Comparison of ENCODE assay signal across 16 cellular contexts in genomic region chr1:201724039-201724759, GRCh38.
DNase-seq lines count a peak whose midpoint lies in the region; ATAC-seq, FAIRE-seq and TF ChIP-seq lines count a peak whose summit lies in the region.
"Had no signal": no experiment of that assay in that cellular context is flagged by ENCODE, and none has a peak within 500 bp of the region (broad histone marks: within the 10 kb centered on the region; RNA-seq: fewer than 3 reads in every experiment).

No MANE protein-coding gene starts in this region.

- peaks cover 19% of the 10 kb centered on the region for H3K36me3 ChIP-seq in astrocyte (ENCODE audit: insufficient read depth, low read length)
- H3K36me3 ChIP-seq in left ventricle myocardium inferior, result peaks cover under 1% of the 10 kb centered on the region
- H3K36me3 ChIP-seq in prostate gland, result no peaks in the 10 kb centered on the region
- H3K36me3 ChIP-seq in upper lobe of right lung, result no peaks in the 10 kb centered on the region
- H3K36me3 ChIP-seq in endodermal cell (ENCODE audit: control insufficient read depth, insufficient read depth, low read length), result no peaks in the 10 kb centered on the region

- no peaks in the 10 kb centered on the region for H3K27me3 ChIP-seq in astrocyte (ENCODE audit: insufficient read depth, low read length)
- H3K27me3 ChIP-seq in left ventricle myocardium inferior (ENCODE audit: low read depth), result no peaks in the 10 kb centered on the region
- no peaks in the 10 kb centered on the region for H3K27me3 ChIP-seq in prostate gland (replicated peaks; ENCODE audit: insufficient read depth)
- no peaks in the 10 kb centered on the region for H3K27me3 ChIP-seq in upper lobe of right lung
- no peaks in the 10 kb centered on the region for H3K27me3 ChIP-seq in endodermal cell (ENCODE audit: control insufficient read depth, insufficient read depth, low read length, poor library complexity, severe bottlenecking)

- H3K4me1 Mint-ChIP-seq in astrocyte (ENCODE audit: low read depth, unreplicated experiment), result peaks cover 53% of the 10 kb centered on the region
- peaks cover 44% of the 10 kb centered on the region for H3K4me1 Mint-ChIP-seq in endodermal cell

- H3K9me3 ChIP-seq in astrocyte (ENCODE audit: insufficient read depth, low read depth, low read length) (no peaks in the 10 kb centered on the region), left ventricle myocardium inferior (replicated peaks) (no peaks in the 10 kb centered on the region), prostate gland (no peaks in the 10 kb centered on the region), upper lobe of right lung (no peaks in the 10 kb centered on the region), endodermal cell (ENCODE audit: control insufficient read depth, low read length) (no peaks in the 10 kb centered on the region)

- peaks cover 57% of the 10 kb centered on the region for H3K4me1 ChIP-seq in astrocyte (ENCODE audit: insufficient read depth, low read length)
- H3K4me1 ChIP-seq in left ventricle myocardium inferior, result peaks cover 100% of the 10 kb centered on the region
- H3K4me1 ChIP-seq in prostate gland (replicated peaks), result no peaks in the 10 kb centered on the region
- H3K4me1 ChIP-seq in upper lobe of right lung, result peaks cover 45% of the 10 kb centered on the region
- peaks cover 18% of the 10 kb centered on the region for H3K4me1 ChIP-seq in endodermal cell (ENCODE audit: control insufficient read depth, insufficient read depth, low read length)

- peak overlapping the region; percentile 14 for H3K9ac ChIP-seq in astrocyte (ENCODE audit: low read length)
- no peak overlapping the region for H3K9ac ChIP-seq in endodermal cell (ENCODE audit: extremely low read depth, low read length, poor library complexity, severe bottlenecking)

- H3K4me3 Mint-ChIP-seq in astrocyte (ENCODE audit: unreplicated experiment), result no peak overlapping the region
- H3K4me3 Mint-ChIP-seq in endodermal cell, result no peak overlapping the region

- peaks cover 94% of the 10 kb centered on the region for H3K79me2 ChIP-seq in astrocyte (ENCODE audit: insufficient read depth, low read length)

- H2AFZ ChIP-seq in astrocyte (ENCODE audit: low read depth, low read length), result no peak overlapping the region

- TF ChIP-seq CTCF in astrocyte (IDR thresholded peaks at IDR 0.05; ENCODE audit: insufficient read depth, low read depth, low read length) (no peak), left ventricle myocardium inferior (IDR thresholded peaks at IDR 0.05; ENCODE audit: borderline replicate concordance) (no peak), prostate gland (IDR thresholded peaks at IDR 0.05) (no peak), upper lobe of right lung (IDR thresholded peaks at IDR 0.05) (no peak), endodermal cell (conservative IDR thresholded peaks at IDR 0.05) (no peak)

- no peaks in the 10 kb centered on the region for H3K27me3 Mint-ChIP-seq in astrocyte (ENCODE audit: low read depth, unreplicated experiment)
- H3K27me3 Mint-ChIP-seq in endodermal cell (ENCODE audit: insufficient read depth), result peaks cover 1% of the 10 kb centered on the region

- no peak for TF ChIP-seq POLR2A in prostate gland (IDR thresholded peaks at IDR 0.05)

- H3K9me3 Mint-ChIP-seq in astrocyte (ENCODE audit: unreplicated experiment), result no peaks in the 10 kb centered on the region
- no peaks in the 10 kb centered on the region for H3K9me3 Mint-ChIP-seq in endodermal cell

- no peak for DNase-seq in astrocyte (ENCODE audit: low read depth)
- DNase-seq in left ventricle myocardium inferior, result peak; percentile 34
- no peak for DNase-seq in prostate gland (ENCODE audit: low spot score)
- DNase-seq in upper lobe of right lung, result no peak
- DNase-seq in endodermal cell, result no peak
- DNase-seq: amniotic stem cell; effector CD8-positive, alpha-beta T cell; GOT3; kidney glomerular epithelial cell; NCI-H1930; NCI-H748 treated with DMSO at 0.1 percent for 48 hours; occipital lobe; T-helper 2 cell had no signal

- peak overlapping the region; percentile 5 for H3K4me2 ChIP-seq in astrocyte (ENCODE audit: low read length)

- H3K36me3 Mint-ChIP-seq in astrocyte (ENCODE audit: low read depth, unreplicated experiment) (peaks cover 13% of the 10 kb centered on the region), endodermal cell (ENCODE audit: low read depth) (peaks cover 1% of the 10 kb centered on the region)

- H3K27ac ChIP-seq in astrocyte (ENCODE audit: low read depth, low read length), result no peak overlapping the region
- peak overlapping the region; percentile 87 for H3K27ac ChIP-seq in left ventricle myocardium inferior (replicated peaks)
- H3K27ac ChIP-seq in prostate gland, result peak overlapping the region; percentile 9 to 20
- peak overlapping the region; percentile 42 for H3K27ac ChIP-seq in upper lobe of right lung
- no peak overlapping the region for H3K27ac ChIP-seq in endodermal cell (ENCODE audit: low read depth, low read length)
- H3K27ac ChIP-seq: HL-60 had no signal

- no peak overlapping the region for H3K4me3 ChIP-seq in astrocyte (ENCODE audit: insufficient read depth, low read depth, low read length)
- no peak overlapping the region for H3K4me3 ChIP-seq in left ventricle myocardium inferior
- no peak overlapping the region for H3K4me3 ChIP-seq in prostate gland
- H3K4me3 ChIP-seq in upper lobe of right lung, result no peak overlapping the region
- no peak overlapping the region for H3K4me3 ChIP-seq in endodermal cell (ENCODE audit: low read length)

- H3K27ac Mint-ChIP-seq in astrocyte (ENCODE audit: unreplicated experiment), result peak overlapping the region; percentile 77
- H3K27ac Mint-ChIP-seq in endodermal cell, result no peak overlapping the region

- peaks cover 56% of the 10 kb centered on the region for H4K20me1 ChIP-seq in astrocyte (ENCODE audit: insufficient read depth, low read length)

- peak; percentile 32 for ATAC-seq in upper lobe of right lung
- no peak for ATAC-seq in GM21576 (IDR thresholded peaks at IDR 0.05; ENCODE audit: unreplicated experiment)
- ATAC-seq in HG02642 (IDR thresholded peaks at IDR 0.05; ENCODE audit: poor library complexity, unreplicated experiment), result no peak

- FAIRE-seq in astrocyte (lab: Jason Lieb, UNC), result no peak

- intact Hi-C loops in left ventricle myocardium inferior (cut with micrococcal nuclease) (no loop called here), prostate gland (cut with DNase I) (no loop called here), upper lobe of right lung (cut with DNase I) (no loop called here)

- WGBS in prostate gland, result 52% methylated on average over 9 of the region's 9 CpGs
- 77 to 80% methylated on average over 6 to 9 of the region's 9 CpGs for WGBS in endodermal cell (ENCODE audit: insufficient coverage in 1 of 2, insufficient read length in 1 of 2), 2 experiments

Comparison
In these comparisons a context has a peak if more than half of its experiments do, and no peak if none do; other contexts are left out.
1. H3K27ac ChIP-seq: peak in left ventricle myocardium inferior (single experiment), prostate gland (2 of 2) and upper lobe of right lung (single experiment); none in astrocyte (single experiment) and endodermal cell (single experiment).